In the genomic region with DNA sequence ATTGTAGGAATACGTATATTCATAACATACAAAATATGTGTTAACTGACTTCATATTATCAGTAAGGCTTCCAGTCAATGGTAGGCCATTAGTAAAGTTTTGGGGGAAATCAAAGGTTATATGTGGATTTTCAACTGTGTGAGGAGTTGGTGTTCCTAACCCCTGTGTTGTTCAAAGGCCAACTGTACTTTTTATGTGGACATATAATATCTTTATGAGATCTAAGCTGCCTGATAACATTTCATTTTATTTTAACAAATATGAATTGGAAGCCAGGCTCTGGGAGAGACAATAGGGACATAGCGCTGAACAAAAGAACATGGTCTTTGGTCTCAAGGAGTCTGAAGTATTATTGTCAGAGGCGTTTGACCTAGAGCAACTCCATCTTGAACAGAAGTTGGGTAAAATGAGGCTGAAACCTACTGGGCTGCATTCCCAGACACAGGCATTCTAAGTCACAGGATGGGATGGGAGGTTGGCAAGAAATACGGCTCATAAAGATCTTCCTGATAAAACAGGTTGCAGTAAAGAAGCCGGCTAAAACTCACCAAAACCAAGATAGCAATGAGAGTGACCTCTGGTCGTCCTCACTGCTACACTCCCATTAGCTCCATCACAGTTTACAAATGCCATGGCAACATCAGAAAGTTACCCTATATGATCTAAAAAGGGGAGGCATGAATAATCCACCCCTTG, we compare ENCODE assay signal across 24 cellular contexts.
"Had no signal": no experiment of that assay in that cellular context is flagged by ENCODE, and none has a peak within 500 bp of the region (broad histone marks: within the 10 kb centered on the region; RNA-seq: fewer than 3 reads in every experiment).

No MANE protein-coding gene starts in this region.

- H3K9ac ChIP-seq: parathyroid adenoma had no signal

- H3K4me2 ChIP-seq: smooth muscle cell had no signal

- H3K4me3 ChIP-seq: dorsolateral prefrontal cortex, gastrocnemius medialis, lung, right atrium auricular region, smooth muscle cell, suprapubic skin had no signal

- H3K36me3 ChIP-seq: gastrocnemius medialis, right atrium auricular region, suprapubic skin had no signal

- H3K9me3 ChIP-seq: gastrocnemius medialis, right atrium auricular region, suprapubic skin had no signal

- H3K4me1 ChIP-seq: gastrocnemius medialis, parathyroid adenoma, right atrium auricular region, suprapubic skin had no signal

- H3K27me3 ChIP-seq: gastrocnemius medialis, right atrium auricular region had no signal

- H2AFZ ChIP-seq: parathyroid adenoma had no signal

- ATAC-seq: esophagus mucosa; gastrocnemius medialis; left lobe of liver; natural killer cell treated with Interleukin-12 subunit alpha and Interleukin-12 subunit beta and Interleukin-15 and Interleukin-18, amount 100 ng/mL, for 72 hours; sciatic nerve; stimulated activated naive CD8-positive, alpha-beta T cell treated with anti-CD3 and anti-CD28 coated beads, Interleukin-15, amount 100 ng/mL, for 72 hours had no signal

- DNase-seq: cortex of kidney; dorsolateral prefrontal cortex; effector CD4-positive, alpha-beta T cell; foreskin fibroblast; gastrocnemius medialis; head of caudate nucleus; naive B cell; stimulated activated CD4-positive, alpha-beta T cell treated with anti-CD3 and anti-CD28 coated beads, Interleukin-12 subunit alpha, Interleukin-12 subunit beta, amount 100 ng/mL, for 4 hours; stimulated activated CD4-positive, alpha-beta T cell treated with anti-CD3 and anti-CD28 coated beads, Interleukin-1b, Interleukin-23, amount 100 ng/mL, for 48 hours; stimulated activated CD4-positive, alpha-beta T cell treated with anti-CD3 and anti-CD28 coated beads, Interleukin-4, amount 100 ng/mL, for 1 hour; stimulated activated CD8-positive, alpha-beta memory T cell treated with anti-CD3 and anti-CD28 coated beads, Interleukin-4, amount 100 ng/mL, for 48 hours; stimulated activated naive CD4-positive, alpha-beta T cell; stimulated activated naive CD8-positive, alpha-beta T cell treated with anti-CD3 and anti-CD28 coated beads, Interleukin-15, amount 100 ng/mL, for 72 hours; trophoblast cell had no signal

- H3K27ac ChIP-seq: dorsolateral prefrontal cortex, epithelial cell of prostate, gastrocnemius medialis, parathyroid adenoma, right atrium auricular region, suprapubic skin had no signal

- H3K79me2 ChIP-seq: parathyroid adenoma had no signal
